8 cellular contexts compared by ENCODE assay signal in the genomic region with DNA sequence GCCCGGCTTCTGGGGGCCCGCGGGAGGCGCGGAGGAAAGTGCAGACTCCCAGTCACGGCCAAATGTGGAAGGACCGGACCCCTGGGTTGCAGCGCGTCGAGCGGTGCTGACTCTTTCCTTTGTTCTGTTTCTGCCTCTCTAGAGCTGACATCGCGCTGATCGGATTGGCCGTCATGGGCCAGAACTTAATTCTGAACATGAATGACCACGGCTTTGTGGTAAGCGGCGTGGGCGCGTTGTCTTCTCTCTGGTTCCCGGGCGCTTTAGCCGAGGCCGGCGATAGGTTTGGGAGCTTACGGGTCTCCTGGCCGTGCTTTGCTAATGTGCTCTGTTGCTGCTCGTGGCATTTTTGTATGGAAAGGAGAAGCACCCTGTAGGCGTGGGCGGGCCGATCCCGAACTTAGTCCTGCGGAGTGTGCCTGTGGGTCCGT. TPM values are rescaled to one million over a fixed set of nuclear protein-coding genes. Genes with fewer than 3 reads are reported as not detected.
DNase-seq lines count a peak whose midpoint lies in the region; ATAC-seq, FAIRE-seq and TF ChIP-seq lines count a peak whose summit lies in the region.

No MANE protein-coding gene starts in this region.

- FAIRE-seq in D721Med (lab: Jason Lieb, UNC), result no peak

- no TSS peak for BruUV-seq in OCI-LY7 (replicated peaks; lab: Mats Ljungman, UMichigan)

- H2AFZ ChIP-seq in OCI-LY7 (ENCODE audit: low read length), result peak overlapping the region; percentile 47; the same call in 1 of the 2 replicates

- peak overlapping the region; percentile 74 for H3K27ac Mint-ChIP-seq in T-helper 2 cell treated with Interferon-gamma antibody and Interleukin-4, amounts not matched to agents 5 μg/mL and 100 μg/mL, for 36 hours

- peak; percentile 15 for DNase-seq in T-helper 2 cell treated with Interferon-gamma antibody and Interleukin-4, amounts not matched to agents 5 μg/mL and 100 μg/mL, for 36 hours (ENCODE audit: low spot score)
- DNase-seq in T-helper 2 cell, result no peak
- DNase-seq in OCI-LY7 (ENCODE audit: low spot score), result peak; percentile 26
- DNase-seq in choroid plexus epithelial cell (ENCODE audit: low read depth), result peak; percentile 59
- peak in 1 of 2 donors; percentile 88 for DNase-seq in lower leg skin (ENCODE audit: low spot score in 2 of 2)
- DNase-seq in D721Med (ENCODE audit: insufficient read length, low spot score), result no peak

- H3K36me3 ChIP-seq in OCI-LY7 (ENCODE audit: insufficient read depth, low read length) (peaks cover 43% of the 10 kb centered on the region), subcutaneous abdominal adipose tissue (ENCODE audit: control insufficient read depth in 5 of 5, insufficient read depth in 5 of 5, low read length in 5 of 5) (peaks cover 9 to 20% (median 18%) of the 10 kb centered on the region in 5 donors)

- H3K9me3 Mint-ChIP-seq in T-helper 2 cell treated with Interferon-gamma antibody and Interleukin-4, amounts not matched to agents 5 μg/mL and 100 μg/mL, for 36 hours, result no peaks in the 10 kb centered on the region

- no peak for TF ChIP-seq POLR2A in lower leg skin (IDR thresholded peaks at IDR 0.05)

- POLR2A ChIA-PET in OCI-LY7 (lab: Charles Lee), result interaction anchor here (0.6 to 2.2 kb wide), 2 partner anchors 12 to 272 kb away, joined by 3 to 22 read pairs; no protein-coding TSS in a partner anchor

- no peaks in the 10 kb centered on the region for H3K27me3 Mint-ChIP-seq in T-helper 2 cell treated with Interferon-gamma antibody and Interleukin-4, amounts not matched to agents 5 μg/mL and 100 μg/mL, for 36 hours (ENCODE audit: low read depth)

- H3K4me1 ChIP-seq in OCI-LY7 (ENCODE audit: insufficient read depth, low read length, poor library complexity, severe bottlenecking), result peaks cover 13% of the 10 kb centered on the region
- peaks cover 0 to 27% (median 23%) of the 10 kb centered on the region in 5 donors for H3K4me1 ChIP-seq in subcutaneous abdominal adipose tissue (ENCODE audit: control insufficient read depth in 5 of 5, insufficient read depth in 5 of 5, low read length in 5 of 5)

- peak overlapping the region; percentile 79 for H3K4me2 ChIP-seq in OCI-LY7 (ENCODE audit: low read length)

- H4K20me1 ChIP-seq in OCI-LY7 (ENCODE audit: insufficient read depth, low read length), result peaks cover 9% of the 10 kb centered on the region; the same call in 1 of the 2 replicates

- H3K27me3 ChIP-seq in subcutaneous abdominal adipose tissue (ENCODE audit: control insufficient read depth in 5 of 5, insufficient read depth in 4 of 5, low read length in 5 of 5), result no peaks in the 10 kb centered on the region

- H3K27ac ChIP-seq in OCI-LY7 (ENCODE audit: low read depth, low read length, poor library complexity, severe bottlenecking), result peak overlapping the region; percentile 47
- H3K27ac ChIP-seq in subcutaneous abdominal adipose tissue (ENCODE audit: low read depth, low read length), result peak overlapping the region; percentile 92

- WGBS in lower leg skin, 2 donors, result 0% methylated on average over 24 of the region's 34 CpGs

- peak overlapping the region; percentile 79 to 94 (median 85) for H3K9ac ChIP-seq in subcutaneous abdominal adipose tissue (ENCODE audit: low read length in 5 of 5)

- peaks cover 27% of the 10 kb centered on the region for H3K36me3 Mint-ChIP-seq in T-helper 2 cell treated with Interferon-gamma antibody and Interleukin-4, amounts not matched to agents 5 μg/mL and 100 μg/mL, for 36 hours (ENCODE audit: low read depth)

- H3K4me3 ChIP-seq in OCI-LY7 (ENCODE audit: low read depth, low read length, poor library complexity, severe bottlenecking) (peak overlapping the region; percentile 93), choroid plexus epithelial cell (ENCODE audit: low read depth, low read length) (peak overlapping the region; percentile 94), lower leg skin (ENCODE audit: low read depth, poor library complexity, severe bottlenecking) (peak overlapping the region; percentile 79), subcutaneous abdominal adipose tissue (ENCODE audit: low read depth in 1 of 5, low read length in 5 of 5) (peak overlapping the region; percentile 85 to 97 (median 93))

- H3K9me3 ChIP-seq in OCI-LY7 (ENCODE audit: low read length), result 0 out of 2 replicates have a peak, but pooled peaks cover 5% of the 10 kb centered on the region
- no peaks in the 10 kb centered on the region for H3K9me3 ChIP-seq in subcutaneous abdominal adipose tissue (ENCODE audit: control insufficient read depth in 5 of 5, low read length in 5 of 5)

- intact Hi-C loops in OCI-LY7 (cut with micrococcal nuclease; ENCODE audit: unreplicated experiment), result loop anchor here (2.0 kb wide), 1 partner anchor 73 kb away; a partner anchor contains a TSS
- intact Hi-C loops in lower leg skin (cut with DNase I; ENCODE audit: low total_unique reads), result no loop called here

- peak overlapping the region; percentile 92 for H3K4me3 Mint-ChIP-seq in T-helper 2 cell treated with Interferon-gamma antibody and Interleukin-4, amounts not matched to agents 5 μg/mL and 100 μg/mL, for 36 hours

- TF ChIP-seq CTCF in OCI-LY7 (conservative IDR thresholded peaks at IDR 0.05; ENCODE audit: low read length) (no peak; the same call in 1 of the 2 replicates), choroid plexus epithelial cell (conservative IDR thresholded peaks at IDR 0.05; ENCODE audit: low read depth, low read length) (no peak), lower leg skin (IDR thresholded peaks at IDR 0.05) (no peak), D721Med (IDR thresholded peaks at IDR 0.05; ENCODE audit: insufficient read depth, missing control alignments) (no peak)

- CTCF ChIA-PET in OCI-LY7 (lab: Charles Lee; ENCODE audit: unreplicated experiment), result interaction anchor here (1.4 kb wide), 1 partner anchor 30 kb away, joined by 4 read pairs; a partner anchor contains a TSS

- H3K79me2 ChIP-seq in OCI-LY7 (ENCODE audit: insufficient read depth, low read depth, low read length), result peaks cover 21% of the 10 kb centered on the region; the same call in 1 of the 2 replicates

- H3K4me1 Mint-ChIP-seq in T-helper 2 cell treated with Interferon-gamma antibody and Interleukin-4, amounts not matched to agents 5 μg/mL and 100 μg/mL, for 36 hours (ENCODE audit: low read depth), result peaks cover 26% of the 10 kb centered on the region

- ATAC-seq in GM19351 (IDR thresholded peaks at IDR 0.05; ENCODE audit: unreplicated experiment), result no peak

- no peaks in the 10 kb centered on the region for H3K9me2 ChIP-seq in OCI-LY7 (ENCODE audit: insufficient read depth, low read length)

RNA-seq across cellular contexts. Expression of a gene that starts 0.6 kb away (rescaled TPM):
- 50.3 and 69.3 TPM in 2 replicates for total RNA-seq in OCI-LY7 (2014; rRNA removed; shearing (Covaris generic))
- total RNA-seq in OCI-LY7 (2022) (146 and 157 TPM in 2 replicates), lower leg skin (10 to 100 TPM; 38.8 to 70.5 (median 53.2) TPM)

RNA-seq across cellular contexts. Expression of a gene that starts 30.7 kb away (rescaled TPM):
- total RNA-seq in OCI-LY7 (2014; rRNA removed; shearing (Covaris generic)), result 13.6 and 18.8 TPM in 2 replicates
- total RNA-seq in OCI-LY7 (2022) (18.4 and 18.8 TPM in 2 replicates), lower leg skin (1 to 10 TPM in 2 of 4 donors, under 1 TPM in 2; 0.42 to 1.8 (median 0.97) TPM)

RNA-seq across cellular contexts. Expression of a gene that starts 50.3 kb away (rescaled TPM):
- total RNA-seq in OCI-LY7 (2014; rRNA removed; shearing (Covaris generic)), result 0.66 TPM in 1 of 2 replicates, not detected in the other
- total RNA-seq in OCI-LY7 (2022) (1.3 TPM in 1 of 2 replicates, not detected in the other), lower leg skin (not detected)

Comparison
In these comparisons a context has a peak if more than half of its experiments do, and no peak if none do; other contexts are left out.
1. DNase-seq: peak in T-helper 2 cell treated with Interferon-gamma antibody and Interleukin-4, amounts not matched to agents 5 μg/mL and 100 μg/mL, for 36 hours (single experiment), OCI-LY7 (single experiment) and choroid plexus epithelial cell (single experiment); none in T-helper 2 cell (0 of 5) and D721Med (single experiment).
2. RNA of a gene that starts 30.7 kb away (total RNA-seq): 13.6 to 18.8 TPM in OCI-LY7; 0.42 to 1.8 TPM in lower leg skin; every median in the first group is over 4 times any median in the second.
3. Peak in every context shown above with its lines, with median percentiles within 50 percentile points of each other: H3K4me3 ChIP-seq.